ENCODE assay signal across 8 cellular contexts in genomic region chr11:17206448-17206847, GRCh38. TPM values are rescaled to one million over a fixed set of nuclear protein-coding genes. Genes with fewer than 3 reads are reported as not detected.
DNase-seq lines count a peak whose midpoint lies in the region; ATAC-seq and TF ChIP-seq lines count a peak whose summit lies in the region.

No MANE protein-coding gene starts in this region.

- H3K4me2 ChIP-seq in BLaER1 treated with 17β-estradiol and CSF1 and Interleukin-3, amounts not matched to agents 10 nM and 100 nM: peak overlapping the region; percentile 75 to 95 (median 89)
- H3K4me2 ChIP-seq in MM.1S (ENCODE audit: low read depth, low read length): peak overlapping the region; percentile 88
- peak overlapping the region; percentile 95 for H3K4me2 ChIP-seq in neural cell (ENCODE audit: low read length)

- H2AFZ ChIP-seq in MM.1S (ENCODE audit: low read length) (no peak overlapping the region), neural cell (ENCODE audit: low read depth, low read length) (no peak overlapping the region)

- ATAC-seq in GM19351 (IDR thresholded peaks at IDR 0.05; ENCODE audit: unreplicated experiment) (no peak), HG02938 (IDR thresholded peaks at IDR 0.05; ENCODE audit: unreplicated experiment) (no peak), HG02870 (IDR thresholded peaks at IDR 0.05; ENCODE audit: unreplicated experiment) (no peak)

- peak overlapping the region; percentile 84 to 95 (median 92) for H3K9ac ChIP-seq in BLaER1 treated with 17β-estradiol and CSF1 and Interleukin-3, amounts not matched to agents 10 nM and 100 nM
- H3K9ac ChIP-seq in MM.1S (ENCODE audit: low read length) (peak overlapping the region; percentile 91; the same call in 1 of the 2 replicates), neural cell (ENCODE audit: low read length) (peak overlapping the region; percentile 97)

- H3K9me2 ChIP-seq in MM.1S (replicated peaks; ENCODE audit: insufficient read depth, low read length) (no peaks in the 10 kb centered on the region), neural cell (ENCODE audit: insufficient read depth, low read length) (no peaks in the 10 kb centered on the region)

- H3K27ac ChIP-seq in BLaER1 treated with 17β-estradiol and CSF1 and Interleukin-3, amounts not matched to agents 10 nM and 100 nM: peak overlapping the region in 3 of 11 experiments; percentile 92 to 95 (median 93); a peak in 4 of 22 replicates
- no peak overlapping the region for H3K27ac ChIP-seq in MM.1S (ENCODE audit: low read length)
- no peak overlapping the region for H3K27ac ChIP-seq in ectodermal cell (ENCODE audit: insufficient read depth, low read depth, low read length, poor library complexity, severe bottlenecking)
- peak overlapping the region; percentile 96 for H3K27ac ChIP-seq in neural cell (ENCODE audit: low read length)

- 74 to 78% methylated on average over 3 of the region's 3 CpGs for WGBS in ectodermal cell, 2 experiments

- no peak for TF ChIP-seq EP300 in neural cell (conservative IDR thresholded peaks at IDR 0.05; ENCODE audit: poor library complexity, severe bottlenecking)

- peak overlapping the region; percentile 79 to 97 (median 88) for H3K4me3 ChIP-seq in BLaER1 treated with 17β-estradiol and CSF1 and Interleukin-3, amounts not matched to agents 10 nM and 100 nM
- H3K4me3 ChIP-seq in MM.1S (ENCODE audit: low read length) (peak overlapping the region; percentile 80), ectodermal cell (ENCODE audit: insufficient read depth, low read depth, low read length) (peak overlapping the region; percentile 99), neural cell (ENCODE audit: low read length) (peak overlapping the region; percentile 95)

- H3F3A ChIP-seq in MM.1S (ENCODE audit: insufficient read depth, low read length) (no peaks in the 10 kb centered on the region), neural cell (ENCODE audit: insufficient read depth, low read length, poor library complexity, severe bottlenecking) (no peaks in the 10 kb centered on the region)

- DNase-seq in MM.1S (no peak), NCI-H510A (lab: John Stamatoyannopoulos, UW) (no peak)

- no peaks in the 10 kb centered on the region for H3K9me3 ChIP-seq in BLaER1 treated with 17β-estradiol and CSF1 and Interleukin-3, amounts not matched to agents 10 nM and 100 nM (replicated peaks in 1 of 11)
- H3K9me3 ChIP-seq in MM.1S (replicated peaks; ENCODE audit: insufficient read depth, low read length) (no peaks in the 10 kb centered on the region), ectodermal cell (ENCODE audit: control insufficient read depth, low read length) (no peaks in the 10 kb centered on the region), neural cell (ENCODE audit: low read length) (no peaks in the 10 kb centered on the region)

- H3K79me2 ChIP-seq in MM.1S (ENCODE audit: low read length) (peaks cover 64% of the 10 kb centered on the region), neural cell (replicated peaks; ENCODE audit: insufficient read depth, low read length) (peaks cover 53% of the 10 kb centered on the region)

- H3K4me1 ChIP-seq in BLaER1 treated with 17β-estradiol and CSF1 and Interleukin-3, amounts not matched to agents 10 nM and 100 nM: peaks cover 30 to 48% (median 36%) of the 10 kb centered on the region in 10 experiments
- H3K4me1 ChIP-seq in MM.1S (ENCODE audit: low read length): peaks cover 5% of the 10 kb centered on the region
- peaks cover 7% of the 10 kb centered on the region for H3K4me1 ChIP-seq in ectodermal cell (ENCODE audit: control insufficient read depth, insufficient read depth, low read length)

- H4K20me1 ChIP-seq in BLaER1 treated with 17β-estradiol and CSF1 and Interleukin-3, amounts not matched to agents 10 nM and 100 nM: peaks cover 5 to 57% (median 40%) of the 10 kb centered on the region in 11 experiments; a peak in 16 of 22 replicates
- no peaks in the 10 kb centered on the region for H4K20me1 ChIP-seq in MM.1S (ENCODE audit: insufficient read depth, low read length)
- H4K20me1 ChIP-seq in neural cell (ENCODE audit: insufficient read depth): no peaks in the 10 kb centered on the region

- TF ChIP-seq CTCF in MM.1S (IDR thresholded peaks at IDR 0.05; ENCODE audit: low read length): no peak
- TF ChIP-seq CTCF in neural cell (IDR thresholded peaks at IDR 0.05; ENCODE audit: poor library complexity, severe bottlenecking): no peak

- TF ChIP-seq RAD21 in neural cell (conservative IDR thresholded peaks at IDR 0.05): no peak

- peaks cover 0 to 34% (median 18%) of the 10 kb centered on the region in 11 experiments; a peak in 17 of 22 replicates for H3K36me3 ChIP-seq in BLaER1 treated with 17β-estradiol and CSF1 and Interleukin-3, amounts not matched to agents 10 nM and 100 nM
- H3K36me3 ChIP-seq in MM.1S (replicated peaks; ENCODE audit: insufficient read depth, low read length) (no peaks in the 10 kb centered on the region), ectodermal cell (ENCODE audit: control insufficient read depth, insufficient read depth, low read length) (no peaks in the 10 kb centered on the region), neural cell (ENCODE audit: insufficient read depth, low read length) (no peaks in the 10 kb centered on the region)

- no peaks in the 10 kb centered on the region for H3K27me3 ChIP-seq in BLaER1 treated with 17β-estradiol and CSF1 and Interleukin-3, amounts not matched to agents 10 nM and 100 nM
- H3K27me3 ChIP-seq in MM.1S (replicated peaks; ENCODE audit: insufficient read depth, low read length) (no peaks in the 10 kb centered on the region), ectodermal cell (ENCODE audit: control insufficient read depth, insufficient read depth, low read length, poor library complexity, severe bottlenecking) (no peaks in the 10 kb centered on the region), neural cell (ENCODE audit: insufficient read depth, low read depth, low read length) (no peaks in the 10 kb centered on the region)

TF ChIP-seq in neural cell, 6 proteins besides CTCF, POLR2A, EP300 and RAD21:
- TF ChIP-seq SMC3 (conservative IDR thresholded peaks at IDR 0.05; ENCODE audit: poor library complexity) (no peak), TAF1 (IDR thresholded peaks at IDR 0.05; ENCODE audit: low read depth) (no peak), MXI1 (conservative IDR thresholded peaks at IDR 0.05; ENCODE audit: poor library complexity, severe bottlenecking) (no peak), REST (IDR thresholded peaks at IDR 0.05; ENCODE audit: borderline replicate concordance) (no peak), POLR2AphosphoS5 (IDR thresholded peaks at IDR 0.05) (no peak), EZH2 (IDR thresholded peaks at IDR 0.05; ENCODE audit: borderline replicate concordance, insufficient read depth, low read length, poor library complexity, severe bottlenecking) (no peak)

RNA-seq across cellular contexts. Expression of gene PIK3C2A, which starts 1.3 kb away (rescaled TPM):
- 61.8 TPM for polyA plus RNA-seq in ectodermal cell (2013, experiment 1 of 4)
- 72.4 TPM for polyA plus RNA-seq in ectodermal cell (2013, experiment 2 of 4)
- 48.8 TPM for polyA plus RNA-seq in ectodermal cell (2013, experiment 3 of 4)
- 63.5 TPM for polyA plus RNA-seq in ectodermal cell (2013, experiment 4 of 4)
- polyA plus RNA-seq in neural cell: 24.9 and 27.2 TPM in 2 replicates
- polyA minus RNA-seq in neural cell: 63.5 and 84.3 TPM in 2 replicates
